In genomic region chr3:42159147-42159546, GRCh38 we compare ENCODE assay signal across 9 cellular contexts.
DNase-seq lines count a peak whose midpoint lies in the region; ATAC-seq and TF ChIP-seq lines count a peak whose summit lies in the region.
"Had no signal": no experiment of that assay in that cellular context is flagged by ENCODE, and none has a peak within 500 bp of the region (broad histone marks: within the 10 kb centered on the region; RNA-seq: fewer than 3 reads in every experiment).

No MANE protein-coding gene starts in this region.

- TF ChIP-seq CTCF in left ventricle myocardium inferior (IDR thresholded peaks at IDR 0.05; ENCODE audit: borderline replicate concordance) = no peak
- no peak for TF ChIP-seq CTCF in activated B cell treated with CpG ODN at 0.5 μM for 24 hours (IDR thresholded peaks at IDR 0.05)
- no peak for TF ChIP-seq CTCF in upper lobe of right lung (IDR thresholded peaks at IDR 0.05)

- DNase-seq in left ventricle myocardium inferior (no peak), Right ventricle myocardium superior (no peak), activated B cell treated with CpG ODN at 0.5 μM for 24 hours (no peak), immature natural killer cell (no peak), upper lobe of right lung (no peak), pons (ENCODE audit: low spot score) (no peak), NOMO-1 (lab: John Stamatoyannopoulos, UW; ENCODE audit: unreplicated experiment in 2 of 2) (no peak), NCI-H524 treated with DMSO at 0.1 percent for 48 hours (lab: John Stamatoyannopoulos, UW) (no peak)
- DNase-seq: brain microvascular endothelial cell had no signal

- no peaks in the 10 kb centered on the region for H3K27me3 ChIP-seq in left ventricle myocardium inferior (ENCODE audit: low read depth)
- H3K27me3 ChIP-seq in upper lobe of right lung = no peaks in the 10 kb centered on the region
- H3K27me3 ChIP-seq: brain microvascular endothelial cell had no signal

- H3K4me3 ChIP-seq in left ventricle myocardium inferior = no peak overlapping the region
- H3K4me3 ChIP-seq in upper lobe of right lung = peak overlapping the region; percentile 35

- H3K4me1 ChIP-seq in left ventricle myocardium inferior (peaks cover 69% of the 10 kb centered on the region), upper lobe of right lung (peaks cover 42% of the 10 kb centered on the region)

- H3K36me3 Mint-ChIP-seq in activated B cell treated with CpG ODN at 0.5 μM for 24 hours (ENCODE audit: low read depth) (peaks cover 7% of the 10 kb centered on the region), immature natural killer cell (no peaks in the 10 kb centered on the region)

- intact Hi-C loops in left ventricle myocardium inferior (cut with micrococcal nuclease) = no loop called here
- intact Hi-C loops in Right ventricle myocardium superior (cut with DNase I) = no loop called here
- intact Hi-C loops in activated B cell treated with CpG ODN at 0.5 μM for 24 hours (cut with micrococcal nuclease) = no loop called here
- intact Hi-C loops in upper lobe of right lung (cut with DNase I) = no loop called here

- H3K4me1 Mint-ChIP-seq in activated B cell treated with CpG ODN at 0.5 μM for 24 hours (peaks cover 73% of the 10 kb centered on the region), immature natural killer cell (peaks cover 23 to 49% of the 10 kb centered on the region in 2 donors)

- H3K9me3 ChIP-seq in left ventricle myocardium inferior (replicated peaks) = no peaks in the 10 kb centered on the region
- no peaks in the 10 kb centered on the region for H3K9me3 ChIP-seq in upper lobe of right lung

- H3K27ac ChIP-seq in left ventricle myocardium inferior (replicated peaks) (peak overlapping the region; percentile 71), upper lobe of right lung (peak overlapping the region; percentile 70)

- ATAC-seq in Right ventricle myocardium superior (ENCODE audit: poor library complexity) = no peak
- ATAC-seq in activated B cell treated with CpG ODN at 0.5 μM for 24 hours (ENCODE audit: low read depth) = no peak
- no peak for ATAC-seq in upper lobe of right lung

- H3K36me3 ChIP-seq in left ventricle myocardium inferior = no peaks in the 10 kb centered on the region
- H3K36me3 ChIP-seq in upper lobe of right lung = no peaks in the 10 kb centered on the region
- H3K36me3 ChIP-seq: brain microvascular endothelial cell had no signal

- H3K27ac Mint-ChIP-seq in activated B cell treated with CpG ODN at 0.5 μM for 24 hours (peak overlapping the region; percentile 54), immature natural killer cell (peak overlapping the region in 4 of 6 donors; percentile 22 to 65 (median 38))

- POLR2A ChIA-PET in activated B cell treated with CpG ODN at 0.5 μM for 24 hours (lab: Charles Lee) = no interaction called here

- H3K27me3 Mint-ChIP-seq in activated B cell treated with CpG ODN at 0.5 μM for 24 hours (no peaks in the 10 kb centered on the region), immature natural killer cell (ENCODE audit: low read depth in 3 of 3) (peaks cover 0 to 4% (median 0%) of the 10 kb centered on the region in 3 donors)

- CTCF ChIA-PET in activated B cell treated with CpG ODN at 0.5 μM for 24 hours (lab: Charles Lee) = no interaction called here

- no peaks in the 10 kb centered on the region for H3K9me3 Mint-ChIP-seq in activated B cell treated with CpG ODN at 0.5 μM for 24 hours
- H3K9me3 Mint-ChIP-seq in immature natural killer cell = no peaks in the 10 kb centered on the region

- H3K4me3 Mint-ChIP-seq in activated B cell treated with CpG ODN at 0.5 μM for 24 hours = peak overlapping the region; percentile 21
- peak overlapping the region in 4 of 5 donors; percentile 8 to 71 (median 26) for H3K4me3 Mint-ChIP-seq in immature natural killer cell
